26 cellular contexts compared by ENCODE assay signal in genomic region chrX:139803224-139803623, GRCh38.
"Had no signal": no experiment of that assay in that cellular context is flagged by ENCODE, and none has a peak within 500 bp of the region (broad histone marks: within the 10 kb centered on the region; RNA-seq: fewer than 3 reads in every experiment).

No MANE protein-coding gene starts in this region.

- H3K9me3 ChIP-seq: heart right ventricle, lower lobe of right lung, sigmoid colon, stomach, suprapubic skin, tibial nerve had no signal

- H3K4me1 ChIP-seq: heart right ventricle, lower lobe of right lung, sigmoid colon, stomach, suprapubic skin, tibial nerve had no signal

- H3K27ac Mint-ChIP-seq: activated B cell treated with CpG ODN at 0.5 μM for 24 hours; activated naive CD4-positive, alpha-beta T cell treated with anti-CD3 and anti-CD28 coated beads for 36 hours; activated T-cell treated with anti-CD3 and anti-CD28 coated beads, Interleukin-2, amount 50 U/mL, for 72 hours; endodermal cell; stimulated activated memory B cell treated with anti-CD40 and anti-IgM and Interleukin-4, amounts not matched to agents 10 μg/mL and 1 μg/mL and 100 μg/mL, for 72 hours had no signal

- H3K4me3 Mint-ChIP-seq: activated B cell treated with CpG ODN at 0.5 μM for 24 hours; activated naive CD4-positive, alpha-beta T cell treated with anti-CD3 and anti-CD28 coated beads for 36 hours; activated T-cell treated with anti-CD3 and anti-CD28 coated beads, Interleukin-2, amount 50 U/mL, for 72 hours; endodermal cell; naive thymus-derived CD4-positive, alpha-beta T cell; neural crest cell; stimulated activated memory B cell treated with anti-CD40 and anti-IgM and Interleukin-4, amounts not matched to agents 10 μg/mL and 1 μg/mL and 100 μg/mL, for 72 hours had no signal

- H3K27me3 Mint-ChIP-seq: activated B cell treated with CpG ODN at 0.5 μM for 24 hours; naive thymus-derived CD4-positive, alpha-beta T cell; stimulated activated memory B cell treated with anti-CD40 and anti-IgM and Interleukin-4, amounts not matched to agents 10 μg/mL and 1 μg/mL and 100 μg/mL, for 72 hours had no signal

- H3K27ac ChIP-seq: coronary artery, epithelial cell of prostate, heart right ventricle, lower lobe of right lung, sigmoid colon, stomach, suprapubic skin, tibial nerve had no signal

- DNase-seq: activated B cell treated with CpG ODN at 0.5 μM for 24 hours; activated CD4-positive, alpha-beta T cell treated with anti-CD3 and anti-CD28 coated beads for 4 hours; activated CD4-positive, alpha-beta T cell treated with anti-CD3 and anti-CD28 coated beads, Interleukin-2, amount 50 U/mL, for 48 hours; activated effector memory CD4-positive, alpha-beta T cell treated with Interleukin-2 at 50 U/mL for 16 hours; activated naive CD4-positive, alpha-beta T cell treated with anti-CD3 and anti-CD28 coated beads for 36 hours; activated T-cell treated with anti-CD3 and anti-CD28 coated beads, Interleukin-2, amount 50 U/mL, for 72 hours; amygdala; cerebellar nuclear complex; endodermal cell; heart right ventricle; kidney; lower lobe of right lung; naive thymus-derived CD4-positive, alpha-beta T cell; occipital lobe; sigmoid colon; stimulated activated CD4-positive, alpha-beta T cell treated with anti-CD3 and anti-CD28 coated beads, Interleukin-15, amount 100 ng/mL, for 24 hours; stomach; T1000 had no signal

- ATAC-seq: activated T-cell treated with anti-CD3 and anti-CD28 coated beads, Interleukin-2, amount 50 U/mL, for 72 hours; heart right ventricle; left lobe of liver; lower lobe of right lung; naive thymus-derived CD4-positive, alpha-beta T cell; stimulated activated memory B cell treated with anti-CD40 and anti-IgM and Interleukin-4, amounts not matched to agents 10 μg/mL and 1 μg/mL and 100 μg/mL, for 72 hours had no signal

- H3K9me3 Mint-ChIP-seq: activated B cell treated with CpG ODN at 0.5 μM for 24 hours; activated naive CD4-positive, alpha-beta T cell treated with anti-CD3 and anti-CD28 coated beads for 36 hours; activated T-cell treated with anti-CD3 and anti-CD28 coated beads, Interleukin-2, amount 50 U/mL, for 72 hours; endodermal cell; stimulated activated memory B cell treated with anti-CD40 and anti-IgM and Interleukin-4, amounts not matched to agents 10 μg/mL and 1 μg/mL and 100 μg/mL, for 72 hours had no signal

- H3K27me3 ChIP-seq: heart right ventricle, sigmoid colon, stomach, suprapubic skin, tibial nerve had no signal

- H3K4me2 ChIP-seq: smooth muscle cell had no signal

- H3K4me1 Mint-ChIP-seq: activated B cell treated with CpG ODN at 0.5 μM for 24 hours; endodermal cell; neural crest cell; stimulated activated memory B cell treated with anti-CD40 and anti-IgM and Interleukin-4, amounts not matched to agents 10 μg/mL and 1 μg/mL and 100 μg/mL, for 72 hours had no signal

- H3K36me3 ChIP-seq: suprapubic skin had no signal

- H3K4me3 ChIP-seq: coronary artery, heart right ventricle, lower lobe of right lung, sigmoid colon, smooth muscle cell, stomach, suprapubic skin, tibial nerve had no signal
